In the genomic region with DNA sequence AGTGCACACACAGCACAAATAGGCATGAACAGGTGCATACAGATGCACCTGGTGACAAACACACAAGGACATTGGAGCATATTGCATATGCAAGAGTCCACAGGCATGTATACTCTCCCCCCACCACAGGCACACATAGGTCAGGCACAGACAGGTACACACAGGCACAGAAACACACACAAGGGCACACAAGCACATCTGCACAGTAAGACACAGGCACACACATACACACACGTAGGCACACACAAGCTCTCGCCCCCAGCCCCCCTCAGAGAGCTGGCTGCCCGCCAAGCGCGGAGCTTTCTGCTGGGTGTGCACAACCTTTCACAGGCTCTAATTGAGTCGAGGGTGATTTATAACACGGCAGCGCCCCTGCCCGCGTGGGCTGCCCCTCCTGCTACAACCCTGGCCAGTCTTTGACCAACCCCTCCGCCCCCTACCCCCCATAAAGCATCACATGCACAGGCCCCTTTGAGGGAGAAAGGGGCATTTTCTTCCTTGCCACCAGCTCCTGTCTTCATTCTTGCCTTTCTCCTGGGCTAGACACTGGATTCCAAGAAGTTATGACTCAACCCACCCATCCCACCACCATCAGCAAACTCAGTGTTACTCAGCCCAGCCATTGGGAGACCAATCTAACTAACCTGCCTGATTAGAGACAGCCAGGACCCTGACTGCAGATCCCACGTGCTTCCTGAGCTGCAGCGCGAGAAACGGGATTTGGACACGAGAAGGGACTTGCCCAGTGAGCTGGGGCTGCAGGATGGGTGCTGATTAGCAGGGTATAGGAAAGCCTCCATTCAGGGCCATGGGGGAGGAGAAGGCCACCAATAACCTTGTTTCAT, we compare ENCODE assay signal across 14 cellular contexts. TPM values are rescaled to one million over a fixed set of nuclear protein-coding genes. Genes with fewer than 3 reads are reported as not detected.
DNase-seq lines count a peak whose midpoint lies in the region; ATAC-seq and TF ChIP-seq lines count a peak whose summit lies in the region.
"Had no signal": no experiment of that assay in that cellular context is flagged by ENCODE, and none has a peak within 500 bp of the region (broad histone marks: within the 10 kb centered on the region; RNA-seq: fewer than 3 reads in every experiment).

No MANE protein-coding gene starts in this region.

- H3K4me1 Mint-ChIP-seq in activated T-cell treated with anti-CD3 and anti-CD28 coated beads, Interleukin-2, amount 50 U/mL, for 72 hours (ENCODE audit: low read depth) = peaks cover 38% of the 10 kb centered on the region

- no peaks in the 10 kb centered on the region for H3K9me3 Mint-ChIP-seq in activated T-cell treated with anti-CD3 and anti-CD28 coated beads, Interleukin-2, amount 50 U/mL, for 72 hours
- H3K9me3 Mint-ChIP-seq: activated T-helper 2 cell treated with anti-CD3 and anti-CD28 coated beads, Interferon-gamma antibody, Interleukin-2, Interleukin-4, amounts not matched to agents 10 μg/mL and 5 μg/mL and 100 μg/mL, durations not matched to agents 14 hours and 24 hours and 36 hours had no signal

- no peak overlapping the region for H3K4me3 ChIP-seq in colonic mucosa

- ATAC-seq in activated T-cell treated with anti-CD3 and anti-CD28 coated beads, Interleukin-2, amount 50 U/mL, for 72 hours (replicated peaks in 1 of 2) = peak; percentile 61 to 63
- ATAC-seq in GM19463 (IDR thresholded peaks at IDR 0.05; ENCODE audit: unreplicated experiment) (no peak), HG03108 (IDR thresholded peaks at IDR 0.05; ENCODE audit: unreplicated experiment) (no peak)
- ATAC-seq: esophagus mucosa, Panc1 had no signal

- H3K9ac ChIP-seq in colonic mucosa (ENCODE audit: low read depth in 2 of 2, low read length in 2 of 2) = no peak overlapping the region

- peak in 1 of 2 donors; percentile 18 for DNase-seq in activated T-cell treated with anti-CD3 and anti-CD28 coated beads, Interleukin-2, amount 50 U/mL, for 72 hours
- DNase-seq in activated T-cell treated with anti-CD3 and anti-CD28 coated beads, Interleukin-2, amount 50 U/mL, for 1 hour = no peak
- DNase-seq in NCI-H1694 (lab: John Stamatoyannopoulos, UW) = peak; percentile 21
- peak; percentile 81 for DNase-seq in astrocyte of the hippocampus (ENCODE audit: low read depth, low spot score)
- DNase-seq in retina = peak; percentile 32
- DNase-seq in colonic mucosa = no peak
- DNase-seq: C1 segment of cervical spinal cord, NCI-H1436 treated with DMSO at 0.1 percent for 48 hours had no signal

- no peak for TF ChIP-seq CTCF in colonic mucosa (IDR thresholded peaks at IDR 0.05)

- H3K27ac ChIP-seq in colonic mucosa = no peak overlapping the region
- H3K27ac ChIP-seq: HL-60 had no signal

- H3K4me1 ChIP-seq in colonic mucosa = no peaks in the 10 kb centered on the region

- peaks cover 36% of the 10 kb centered on the region for H3K27me3 ChIP-seq in colonic mucosa

- no peak overlapping the region for H3K4me3 Mint-ChIP-seq in activated T-cell treated with anti-CD3 and anti-CD28 coated beads, Interleukin-2, amount 50 U/mL, for 72 hours

- intact Hi-C loops in colonic mucosa (cut with DNase I) = no loop called here

- no peaks in the 10 kb centered on the region for H3K9me3 ChIP-seq in colonic mucosa

- H3K27ac Mint-ChIP-seq in activated T-cell treated with anti-CD3 and anti-CD28 coated beads, Interleukin-2, amount 50 U/mL, for 72 hours = no peak overlapping the region
- H3K27ac Mint-ChIP-seq: activated T-helper 2 cell treated with anti-CD3 and anti-CD28 coated beads, Interferon-gamma antibody, Interleukin-2, Interleukin-4, amounts not matched to agents 10 μg/mL and 5 μg/mL and 100 μg/mL, durations not matched to agents 14 hours and 24 hours and 36 hours had no signal

- H3K27me3 Mint-ChIP-seq in activated T-cell treated with anti-CD3 and anti-CD28 coated beads, Interleukin-2, amount 50 U/mL, for 72 hours (ENCODE audit: low read depth) = peaks cover 48% of the 10 kb centered on the region

- no peaks in the 10 kb centered on the region for H3K36me3 ChIP-seq in colonic mucosa

- peaks cover 0 to 3% of the 10 kb centered on the region in 2 donors for H3K36me3 Mint-ChIP-seq in activated T-cell treated with anti-CD3 and anti-CD28 coated beads, Interleukin-2, amount 50 U/mL, for 72 hours (ENCODE audit: insufficient read depth in 2 of 2)

RNA-seq across cellular contexts. Expression of a gene that starts 42.9 kb away (rescaled TPM):
- total RNA-seq in activated T-cell treated with anti-CD3 and anti-CD28 coated beads, Interleukin-2, amount 50 U/mL, for 72 hours = not detected
- under 1 TPM; 0.05 to 0.11 TPM for total RNA-seq in colonic mucosa
- total RNA-seq: activated T-helper 2 cell treated with anti-CD3 and anti-CD28 coated beads, Interferon-gamma antibody, Interleukin-2, Interleukin-4, amounts not matched to agents 10 μg/mL and 5 μg/mL and 100 μg/mL, durations not matched to agents 14 hours and 24 hours and 36 hours; esophagus mucosa had no signal

Comparison
In these comparisons a context has a peak if more than half of its experiments do, and no peak if none do; other contexts are left out.
1. ATAC-seq: peak in activated T-cell treated with anti-CD3 and anti-CD28 coated beads, Interleukin-2, amount 50 U/mL, for 72 hours (2 of 2); none in GM19463 (single experiment) and HG03108 (single experiment).
2. DNase-seq: peak in NCI-H1694 (single experiment), astrocyte of the hippocampus (single experiment) and retina (single experiment); none in activated T-cell treated with anti-CD3 and anti-CD28 coated beads, Interleukin-2, amount 50 U/mL, for 1 hour (single experiment) and colonic mucosa (single experiment).